Comparison of ENCODE assay signal across 21 cellular contexts in genomic region chr14:98937712-98938505, GRCh38.
DNase-seq lines count a peak whose midpoint lies in the region; ATAC-seq and TF ChIP-seq lines count a peak whose summit lies in the region.
"Had no signal": no experiment of that assay in that cellular context is flagged by ENCODE, and none has a peak within 500 bp of the region (broad histone marks: within the 10 kb centered on the region; RNA-seq: fewer than 3 reads in every experiment).

No MANE protein-coding gene starts in this region.

- H3F3A ChIP-seq in GM23248 (ENCODE audit: insufficient read depth): no peaks in the 10 kb centered on the region

- no peaks in the 10 kb centered on the region for H3K79me2 ChIP-seq in GM23248 (ENCODE audit: insufficient read depth)

- no peak for TF ChIP-seq POLR2A in sigmoid colon (IDR thresholded peaks at IDR 0.05)

- H3K36me3 ChIP-seq in sigmoid colon (no peaks in the 10 kb centered on the region), GM23248 (ENCODE audit: low read depth) (no peaks in the 10 kb centered on the region)

- no peaks in the 10 kb centered on the region for H3K9me3 ChIP-seq in sigmoid colon
- H3K9me3 ChIP-seq in GM23248 (ENCODE audit: low read depth): no peaks in the 10 kb centered on the region

- no peaks in the 10 kb centered on the region for H3K9me2 ChIP-seq in GM23248 (ENCODE audit: insufficient read depth)

- DNase-seq in activated naive CD4-positive, alpha-beta T cell (lab: John Stamatoyannopoulos, UW): no peak
- DNase-seq in MV-4-11 (lab: John Stamatoyannopoulos, UW) (peak; percentile 36), kidney glomerular epithelial cell (lab: John Stamatoyannopoulos, UW) (peak; percentile 29), sigmoid colon (peak; percentile 25), GM23248 (no peak)
- DNase-seq: DND-41, GF-D8, GOT3, MM.1S, NCI-H1417, NCI-H2029, NCI-H2171 treated with DMSO at 0.1 percent for 48 hours, NCI-H510A, NCI-H82, SIG-M5 had no signal

- ATAC-seq in HG02678 (IDR thresholded peaks at IDR 0.05; ENCODE audit: unreplicated experiment): no peak
- no peak for ATAC-seq in HG03039 (IDR thresholded peaks at IDR 0.05; ENCODE audit: unreplicated experiment)
- ATAC-seq: Panc1 had no signal

- TF ChIP-seq EP300 in sigmoid colon (IDR thresholded peaks at IDR 0.05): no peak

- H3K27me3 ChIP-seq in sigmoid colon: no peaks in the 10 kb centered on the region
- H3K27me3 ChIP-seq in GM23248 (replicated peaks; ENCODE audit: insufficient read depth): no peaks in the 10 kb centered on the region

- intact Hi-C loops in sigmoid colon (cut with DNase I): no loop called here

- no peak overlapping the region for H3K4me3 ChIP-seq in sigmoid colon
- H3K4me3 ChIP-seq in GM23248: no peak overlapping the region

- H4K20me1 ChIP-seq in GM23248 (ENCODE audit: insufficient read depth): no peaks in the 10 kb centered on the region

- H3K27ac ChIP-seq in sigmoid colon (no peak overlapping the region), GM23248 (no peak overlapping the region)
- H3K27ac ChIP-seq: C4-2B, KMS-11 had no signal

- H3K36me3 Mint-ChIP-seq in activated naive CD4-positive, alpha-beta T cell treated with anti-CD3 and anti-CD28 coated beads, Interleukin-2, amount 50 U/mL, for 24 hours: peaks cover 9% of the 10 kb centered on the region

- no peak overlapping the region for H3K9ac ChIP-seq in GM23248
- H3K9ac ChIP-seq: KMS-11 had no signal

- TF ChIP-seq CTCF in sigmoid colon (IDR thresholded peaks at IDR 0.05): no peak

- no peak overlapping the region for H3K27ac Mint-ChIP-seq in activated naive CD4-positive, alpha-beta T cell treated with anti-CD3 and anti-CD28 coated beads, Interleukin-2, amount 50 U/mL, for 24 hours

- no peaks in the 10 kb centered on the region for H3K9me3 Mint-ChIP-seq in activated naive CD4-positive, alpha-beta T cell treated with anti-CD3 and anti-CD28 coated beads, Interleukin-2, amount 50 U/mL, for 24 hours

- WGBS in sigmoid colon, 2 donors: 84 to 92% methylated on average over 6 of the region's 6 CpGs
- WGBS in GM23248 (ENCODE audit: low coverage in 1 of 2, low lambda C conversion rate in 2 of 2, missing lambda C conversion rate in 2 of 2), 2 experiments: 64 to 67% methylated on average over 6 of the region's 6 CpGs

- H3K4me2 ChIP-seq in GM23248 (ENCODE audit: unreplicated experiment): no peak overlapping the region
- H3K4me2 ChIP-seq: KMS-11 had no signal

- H3K27me3 Mint-ChIP-seq in activated naive CD4-positive, alpha-beta T cell treated with anti-CD3 and anti-CD28 coated beads, Interleukin-2, amount 50 U/mL, for 24 hours: no peaks in the 10 kb centered on the region

- no peaks in the 10 kb centered on the region for H3K4me1 ChIP-seq in sigmoid colon
- H3K4me1 ChIP-seq in GM23248 (ENCODE audit: insufficient read depth): no peaks in the 10 kb centered on the region

- H3K4me3 Mint-ChIP-seq in activated naive CD4-positive, alpha-beta T cell treated with anti-CD3 and anti-CD28 coated beads, Interleukin-2, amount 50 U/mL, for 24 hours: peak overlapping the region; percentile 11

- H2AFZ ChIP-seq in GM23248: no peak overlapping the region

- in situ Hi-C loops in GM23248 (cut with MboI): no loop called here

- H3K4me1 Mint-ChIP-seq in activated naive CD4-positive, alpha-beta T cell treated with anti-CD3 and anti-CD28 coated beads, Interleukin-2, amount 50 U/mL, for 24 hours: peaks cover 83% of the 10 kb centered on the region

Comparison
In these comparisons a context has a peak if more than half of its experiments do, and no peak if none do; other contexts are left out.
1. DNase-seq: peak in MV-4-11 (single experiment), kidney glomerular epithelial cell (single experiment) and sigmoid colon (single experiment); none in activated naive CD4-positive, alpha-beta T cell (0 of 4) and GM23248 (single experiment).